Comparison of ENCODE assay signal across 1 cellular context in the genomic region with DNA sequence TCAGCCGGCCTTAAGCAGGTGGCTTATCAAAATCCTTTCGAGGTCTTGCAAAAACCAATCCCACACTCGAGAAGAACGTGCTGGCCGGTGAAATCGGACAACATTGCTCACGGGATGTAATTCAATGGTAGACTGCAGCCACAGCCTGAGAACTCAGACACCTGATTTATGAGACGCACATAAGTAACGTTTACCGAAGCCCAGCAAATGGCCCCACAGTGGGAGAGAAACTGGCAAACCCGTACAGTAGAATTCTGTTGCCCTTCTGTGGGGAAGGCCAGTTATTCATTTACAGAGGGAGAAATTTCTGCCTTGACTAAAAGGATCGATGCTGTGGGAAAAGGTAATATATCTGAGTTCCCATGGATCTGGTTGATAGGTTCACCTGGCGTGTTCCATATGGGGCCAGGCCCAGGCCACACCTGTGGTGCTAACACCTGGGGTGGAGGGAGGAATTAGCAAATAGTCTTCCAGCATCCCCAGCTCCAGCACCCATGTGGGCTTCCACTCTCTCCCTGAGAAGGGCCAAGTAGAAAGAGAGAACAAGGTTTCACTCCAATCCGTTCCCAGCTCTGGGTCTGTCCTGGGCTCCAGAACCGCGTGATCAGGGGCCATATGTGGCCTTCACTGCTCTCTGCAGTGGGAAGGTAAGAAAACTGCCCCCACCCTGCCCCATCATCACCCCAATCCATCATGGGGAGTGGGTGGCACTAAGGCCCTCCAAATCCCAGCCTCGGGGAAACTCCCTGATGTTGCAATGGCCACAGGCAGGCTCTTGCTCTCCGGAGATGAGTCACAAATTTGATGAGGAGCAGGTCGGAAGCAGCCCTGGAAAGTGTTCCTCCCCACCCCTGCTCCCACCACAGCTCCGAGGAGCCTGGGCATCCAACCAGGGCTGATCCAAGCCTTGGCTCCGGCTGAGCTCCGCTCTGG.
TF ChIP-seq lines count a peak whose summit lies in the region.

No MANE protein-coding gene starts in this region.

TF ChIP-seq in A549, 52 proteins besides CTCF, POLR2A, EP300 and RAD21 (continued from another document):
- no peak for TF ChIP-seq FOXS1 (CRISPR knock-in tag; IDR thresholded peaks at IDR 0.05)
- TF ChIP-seq MAFK (IDR thresholded peaks at IDR 0.05; ENCODE audit: partially characterized antibody): no peak
- no peak for TF ChIP-seq NFE2L2 (conservative IDR thresholded peaks at IDR 0.05; ENCODE audit: low read length)
- TF ChIP-seq JUN (IDR thresholded peaks at IDR 0.05): peak; percentile 53 to 72; a peak in 4 of 5 replicates
- TF ChIP-seq MAZ (IDR thresholded peaks at IDR 0.05; ENCODE audit: borderline replicate concordance, low read depth, low read length): no peak
- TF ChIP-seq CBX8 (IDR thresholded peaks at IDR 0.05): no peak
- peak; percentile 71 for TF ChIP-seq JUNB (IDR thresholded peaks at IDR 0.05)
- TF ChIP-seq, protein P1, sequence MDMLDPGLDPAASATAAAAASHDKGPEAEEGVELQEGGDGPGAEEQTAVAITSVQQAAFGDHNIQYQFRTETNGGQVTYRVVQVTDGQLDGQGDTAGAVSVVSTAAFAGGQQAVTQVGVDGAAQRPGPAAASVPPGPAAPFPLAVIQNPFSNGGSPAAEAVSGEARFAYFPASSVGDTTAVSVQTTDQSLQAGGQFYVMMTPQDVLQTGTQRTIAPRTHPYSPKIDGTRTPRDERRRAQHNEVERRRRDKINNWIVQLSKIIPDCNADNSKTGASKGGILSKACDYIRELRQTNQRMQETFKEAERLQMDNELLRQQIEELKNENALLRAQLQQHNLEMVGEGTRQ (IDR thresholded peaks at IDR 0.05): no peak
- TF ChIP-seq, protein P2, sequence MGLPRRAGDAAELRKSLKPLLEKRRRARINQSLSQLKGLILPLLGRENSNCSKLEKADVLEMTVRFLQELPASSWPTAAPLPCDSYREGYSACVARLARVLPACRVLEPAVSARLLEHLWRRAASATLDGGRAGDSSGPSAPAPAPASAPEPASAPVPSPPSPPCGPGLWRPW (IDR thresholded peaks at IDR 0.05): peak; percentile 61; the same call in 1 of the 2 replicates
- no peak for TF ChIP-seq HOXB13 (CRISPR knock-in tag; IDR thresholded peaks at IDR 0.05; ENCODE audit: low read depth)
- TF ChIP-seq CHD4 (IDR thresholded peaks at IDR 0.05; ENCODE audit: borderline replicate concordance): no peak
- TF ChIP-seq, protein P3, sequence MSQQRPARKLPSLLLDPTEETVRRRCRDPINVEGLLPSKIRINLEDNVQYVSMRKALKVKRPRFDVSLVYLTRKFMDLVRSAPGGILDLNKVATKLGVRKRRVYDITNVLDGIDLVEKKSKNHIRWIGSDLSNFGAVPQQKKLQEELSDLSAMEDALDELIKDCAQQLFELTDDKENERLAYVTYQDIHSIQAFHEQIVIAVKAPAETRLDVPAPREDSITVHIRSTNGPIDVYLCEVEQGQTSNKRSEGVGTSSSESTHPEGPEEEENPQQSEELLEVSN (IDR thresholded peaks at IDR 0.05; ENCODE audit: borderline replicate concordance, low read depth): no peak
- TF ChIP-seq HOXB5 (CRISPR knock-in tag; IDR thresholded peaks at IDR 0.05): peak; percentile 91
- TF ChIP-seq POLR2AphosphoS2 (conservative IDR thresholded peaks at IDR 0.05; ENCODE audit: low read length): no peak
- no peak for TF ChIP-seq NPAS2 (CRISPR knock-in tag; IDR thresholded peaks at IDR 0.05; ENCODE audit: borderline replicate concordance)
- TF ChIP-seq KDM1A (IDR thresholded peaks at IDR 0.05; ENCODE audit: low read depth): no peak
- no peak for TF ChIP-seq CHD2 (IDR thresholded peaks at IDR 0.05; ENCODE audit: low read length, partially characterized antibody)
- TF ChIP-seq, protein P4, sequence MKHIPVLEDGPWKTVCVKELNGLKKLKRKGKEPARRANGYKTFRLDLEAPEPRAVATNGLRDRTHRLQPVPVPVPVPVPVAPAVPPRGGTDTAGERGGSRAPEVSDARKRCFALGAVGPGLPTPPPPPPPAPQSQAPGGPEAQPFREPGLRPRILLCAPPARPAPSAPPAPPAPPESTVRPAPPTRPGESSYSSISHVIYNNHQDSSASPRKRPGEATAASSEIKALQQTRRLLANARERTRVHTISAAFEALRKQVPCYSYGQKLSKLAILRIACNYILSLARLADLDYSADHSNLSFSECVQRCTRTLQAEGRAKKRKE (CRISPR knock-in tag; IDR thresholded peaks at IDR 0.05; ENCODE audit: low read depth): 0 out of 2 replicates have a peak, but pooled peaks have one; percentile 44
- no peak for TF ChIP-seq NR3C1 (IDR thresholded peaks at IDR 0.05)
- TF ChIP-seq ZSCAN20 (CRISPR knock-in tag; IDR thresholded peaks at IDR 0.05): no peak
- no peak for TF ChIP-seq RNF2 (IDR thresholded peaks at IDR 0.05; ENCODE audit: borderline replicate concordance, low read depth)
- TF ChIP-seq MYC (IDR thresholded peaks at IDR 0.05; ENCODE audit: borderline replicate concordance, low read length): no peak
- TF ChIP-seq TP53 (CRISPR knock-in tag; IDR thresholded peaks at IDR 0.05): no peak
- TF ChIP-seq, protein P5, sequence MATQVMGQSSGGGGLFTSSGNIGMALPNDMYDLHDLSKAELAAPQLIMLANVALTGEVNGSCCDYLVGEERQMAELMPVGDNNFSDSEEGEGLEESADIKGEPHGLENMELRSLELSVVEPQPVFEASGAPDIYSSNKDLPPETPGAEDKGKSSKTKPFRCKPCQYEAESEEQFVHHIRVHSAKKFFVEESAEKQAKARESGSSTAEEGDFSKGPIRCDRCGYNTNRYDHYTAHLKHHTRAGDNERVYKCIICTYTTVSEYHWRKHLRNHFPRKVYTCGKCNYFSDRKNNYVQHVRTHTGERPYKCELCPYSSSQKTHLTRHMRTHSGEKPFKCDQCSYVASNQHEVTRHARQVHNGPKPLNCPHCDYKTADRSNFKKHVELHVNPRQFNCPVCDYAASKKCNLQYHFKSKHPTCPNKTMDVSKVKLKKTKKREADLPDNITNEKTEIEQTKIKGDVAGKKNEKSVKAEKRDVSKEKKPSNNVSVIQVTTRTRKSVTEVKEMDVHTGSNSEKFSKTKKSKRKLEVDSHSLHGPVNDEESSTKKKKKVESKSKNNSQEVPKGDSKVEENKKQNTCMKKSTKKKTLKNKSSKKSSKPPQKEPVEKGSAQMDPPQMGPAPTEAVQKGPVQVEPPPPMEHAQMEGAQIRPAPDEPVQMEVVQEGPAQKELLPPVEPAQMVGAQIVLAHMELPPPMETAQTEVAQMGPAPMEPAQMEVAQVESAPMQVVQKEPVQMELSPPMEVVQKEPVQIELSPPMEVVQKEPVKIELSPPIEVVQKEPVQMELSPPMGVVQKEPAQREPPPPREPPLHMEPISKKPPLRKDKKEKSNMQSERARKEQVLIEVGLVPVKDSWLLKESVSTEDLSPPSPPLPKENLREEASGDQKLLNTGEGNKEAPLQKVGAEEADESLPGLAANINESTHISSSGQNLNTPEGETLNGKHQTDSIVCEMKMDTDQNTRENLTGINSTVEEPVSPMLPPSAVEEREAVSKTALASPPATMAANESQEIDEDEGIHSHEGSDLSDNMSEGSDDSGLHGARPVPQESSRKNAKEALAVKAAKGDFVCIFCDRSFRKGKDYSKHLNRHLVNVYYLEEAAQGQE (IDR thresholded peaks at IDR 0.05): no peak
- no peak for TF ChIP-seq ZNF302 (CRISPR knock-in tag; IDR thresholded peaks at IDR 0.05)
- TF ChIP-seq, protein P6, sequence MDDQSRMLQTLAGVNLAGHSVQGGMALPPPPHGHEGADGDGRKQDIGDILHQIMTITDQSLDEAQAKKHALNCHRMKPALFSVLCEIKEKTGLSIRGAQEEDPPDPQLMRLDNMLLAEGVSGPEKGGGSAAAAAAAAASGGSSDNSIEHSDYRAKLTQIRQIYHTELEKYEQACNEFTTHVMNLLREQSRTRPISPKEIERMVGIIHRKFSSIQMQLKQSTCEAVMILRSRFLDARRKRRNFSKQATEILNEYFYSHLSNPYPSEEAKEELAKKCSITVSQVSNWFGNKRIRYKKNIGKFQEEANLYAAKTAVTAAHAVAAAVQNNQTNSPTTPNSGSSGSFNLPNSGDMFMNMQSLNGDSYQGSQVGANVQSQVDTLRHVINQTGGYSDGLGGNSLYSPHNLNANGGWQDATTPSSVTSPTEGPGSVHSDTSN (IDR thresholded peaks at IDR 0.05): no peak
- TF ChIP-seq CEBPB (IDR thresholded peaks at IDR 0.05): peak; percentile 93 to 97
- TF ChIP-seq ESRRA (IDR thresholded peaks at IDR 0.05; ENCODE audit: borderline replicate concordance, low read length): no peak
- no peak for TF ChIP-seq HOXA7 (CRISPR knock-in tag; IDR thresholded peaks at IDR 0.05)
- TF ChIP-seq ZC3H11A (IDR thresholded peaks at IDR 0.05): no peak
- TF ChIP-seq RCOR1 (IDR thresholded peaks at IDR 0.05; ENCODE audit: low read depth, low read length): no peak
- no peak for TF ChIP-seq FOSB (CRISPR knock-in tag; IDR thresholded peaks at IDR 0.05)
- TF ChIP-seq HEYL (CRISPR knock-in tag; IDR thresholded peaks at IDR 0.05): no peak
